In genomic region chr13:61770697-61771096, GRCh38 we compare ENCODE assay signal across 1 cellular context.
TF ChIP-seq lines count a peak whose summit lies in the region.

No MANE protein-coding gene starts in this region.

TF ChIP-seq in HepG2, 621 proteins besides CTCF, POLR2A, EP300 and RAD21 (continued from another document):
- TF ChIP-seq MAFK (conservative IDR thresholded peaks at IDR 0.05 in 1 of 2, IDR thresholded peaks at IDR 0.05 in 1 of 2; ENCODE audit: low read length in 2 of 2) (no peak), ZNF607 (CRISPR knock-in tag; IDR thresholded peaks at IDR 0.05; ENCODE audit: borderline replicate concordance) (no peak)
